ENCODE assay signal across 8 cellular contexts in the genomic region with DNA sequence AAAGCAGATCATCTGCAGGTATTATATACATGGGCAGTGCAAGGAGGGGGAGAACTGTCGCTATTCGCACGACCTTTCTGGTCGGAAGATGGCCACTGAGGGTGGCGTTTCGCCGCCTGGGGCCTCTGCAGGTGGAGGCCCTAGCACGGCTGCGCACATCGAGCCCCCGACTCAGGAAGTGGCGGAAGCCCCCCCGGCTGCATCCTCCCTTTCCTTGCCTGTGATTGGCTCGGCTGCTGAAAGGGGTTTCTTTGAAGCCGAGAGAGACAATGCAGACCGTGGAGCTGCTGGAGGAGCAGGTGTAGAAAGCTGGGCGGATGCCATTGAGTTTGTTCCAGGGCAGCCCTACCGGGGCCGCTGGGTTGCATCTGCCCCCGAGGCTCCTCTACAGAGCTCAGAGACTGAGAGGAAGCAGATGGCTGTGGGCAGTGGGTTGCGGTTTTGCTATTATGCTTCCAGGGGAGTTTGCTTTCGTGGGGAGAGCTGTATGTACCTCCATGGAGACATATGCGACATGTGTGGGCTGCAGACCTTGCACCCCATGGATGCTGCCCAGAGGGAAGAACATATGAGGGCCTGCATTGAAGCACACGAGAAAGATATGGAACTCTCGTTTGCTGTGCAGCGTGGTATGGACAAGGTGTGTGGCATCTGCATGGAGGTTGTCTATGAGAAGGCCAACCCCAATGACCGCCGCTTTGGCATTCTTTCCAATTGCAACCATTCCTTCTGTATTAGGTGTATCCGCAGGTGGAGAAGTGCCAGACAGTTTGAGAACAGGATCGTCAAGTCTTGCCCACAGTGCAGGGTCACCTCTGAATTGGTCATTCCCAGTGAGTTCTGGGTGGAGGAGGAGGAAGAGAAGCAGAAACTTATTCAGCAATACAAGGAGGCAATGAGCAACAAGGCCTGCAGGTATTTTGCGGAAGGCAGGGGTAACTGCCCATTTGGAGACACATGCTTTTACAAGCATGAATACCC. TPM values are rescaled to one million over a fixed set of nuclear protein-coding genes. Genes with fewer than 3 reads are reported as not detected.
DNase-seq lines count a peak whose midpoint lies in the region; ATAC-seq and TF ChIP-seq lines count a peak whose summit lies in the region.

No MANE protein-coding gene starts in this region.

- H3K36me3 ChIP-seq in BLaER1 = no peaks in the 10 kb centered on the region

- peak overlapping the region; percentile 98 for H3K27ac ChIP-seq in BLaER1

- H3K27me3 Mint-ChIP-seq in T-helper 17 cell = no peaks in the 10 kb centered on the region
- no peaks in the 10 kb centered on the region for H3K27me3 Mint-ChIP-seq in effector memory CD8-positive, alpha-beta T cell

- peak overlapping the region; percentile 82 for H3K4me2 ChIP-seq in BLaER1

- peak overlapping the region; percentile 87 for H3K9ac ChIP-seq in BLaER1

- peaks cover 4 to 12% of the 10 kb centered on the region in 2 donors for H3K9me3 Mint-ChIP-seq in effector memory CD8-positive, alpha-beta T cell

- H3K4me1 Mint-ChIP-seq in T-helper 17 cell = no peaks in the 10 kb centered on the region
- no peaks in the 10 kb centered on the region for H3K4me1 Mint-ChIP-seq in effector memory CD8-positive, alpha-beta T cell (ENCODE audit: low read depth in 2 of 2)

- H3K4me3 Mint-ChIP-seq in T-helper 17 cell = peak overlapping the region; percentile 59
- H3K4me3 Mint-ChIP-seq in effector memory CD8-positive, alpha-beta T cell = peak overlapping the region; percentile 74 to 89

- H3K4me1 ChIP-seq in BLaER1 = peaks cover 33% of the 10 kb centered on the region

- ATAC-seq in T-helper 17 cell = peak; percentile 42
- peak; percentile 74 for ATAC-seq in effector memory CD8-positive, alpha-beta T cell (replicated peaks)
- no peak for ATAC-seq in HG02884 (IDR thresholded peaks at IDR 0.05; ENCODE audit: unreplicated experiment)

- no peaks in the 10 kb centered on the region for H3K27me3 ChIP-seq in BLaER1

- DNase-seq in LNCaP clone FGC (ENCODE audit: low read depth) (peak; percentile 66), T-helper 17 cell (peak; percentile 5 to 19 (median 11)), NCI-H128 (lab: John Stamatoyannopoulos, UW; ENCODE audit: unreplicated experiment) (no peak), GM19238 (ENCODE audit: insufficient read length, low spot score) (no peak)
- DNase-seq in effector memory CD8-positive, alpha-beta T cell = peak in 2 of 3 experiments; percentile 23 to 35
- DNase-seq in stimulated activated CD4-positive, alpha-beta T cell treated with anti-CD3 and anti-CD28 coated beads, Interleukin-4, amount 100 ng/mL, for 24 hours = peak; percentile 22

- no peaks in the 10 kb centered on the region for H3K9me3 ChIP-seq in BLaER1
- no peaks in the 10 kb centered on the region for H3K9me3 ChIP-seq in T-helper 17 cell (ENCODE audit: control insufficient read depth, low read length, poor library complexity, severe bottlenecking)

- TF ChIP-seq CTCF in LNCaP clone FGC (IDR thresholded peaks at IDR 0.05; ENCODE audit: control insufficient read depth, extremely low read depth, insufficient read depth) = no peak

- peak overlapping the region; percentile 6 for H3K27ac Mint-ChIP-seq in T-helper 17 cell
- peak overlapping the region; percentile 51 to 69 for H3K27ac Mint-ChIP-seq in effector memory CD8-positive, alpha-beta T cell

- H4K20me1 ChIP-seq in BLaER1 = no peaks in the 10 kb centered on the region

- H3K36me3 Mint-ChIP-seq in T-helper 17 cell (ENCODE audit: low read depth) = peaks cover 2% of the 10 kb centered on the region
- peaks cover 10% of the 10 kb centered on the region for H3K36me3 Mint-ChIP-seq in effector memory CD8-positive, alpha-beta T cell (ENCODE audit: insufficient read depth)

- H3K4me3 ChIP-seq in BLaER1 (peak overlapping the region; percentile 65), LNCaP clone FGC (ENCODE audit: low read depth, low read length) (peak overlapping the region; percentile 100)

RNA-seq across cellular contexts. Expression of gene MKRN3, which starts 0.9 kb away (rescaled TPM):
- under 1 TPM; 0.55 to 0.86 TPM for total RNA-seq in T-helper 17 cell

Comparison
In these comparisons a context has a peak if more than half of its experiments do, and no peak if none do; other contexts are left out.
1. DNase-seq: peak in LNCaP clone FGC (single experiment), T-helper 17 cell (3 of 3), effector memory CD8-positive, alpha-beta T cell (2 of 3) and stimulated activated CD4-positive, alpha-beta T cell treated with anti-CD3 and anti-CD28 coated beads, Interleukin-4, amount 100 ng/mL, for 24 hours (single experiment); none in NCI-H128 (single experiment) and GM19238 (single experiment).